31 cellular contexts compared by ENCODE assay signal in genomic region chr15:88956263-88956662, GRCh38.
"Had no signal": no experiment of that assay in that cellular context is flagged by ENCODE, and none has a peak within 500 bp of the region (broad histone marks: within the 10 kb centered on the region; RNA-seq: fewer than 3 reads in every experiment).

No MANE protein-coding gene starts in this region.

- H3K27ac ChIP-seq: brain microvascular endothelial cell, dorsolateral prefrontal cortex, esophagus muscularis mucosa, foreskin keratinocyte, gastrocnemius medialis, heart left ventricle had no signal

- H3K4me1 ChIP-seq: foreskin keratinocyte had no signal

- FAIRE-seq: astrocyte, bronchial epithelial cell had no signal

- H3K4me1 Mint-ChIP-seq: activated CD4-positive, alpha-beta memory T cell treated with anti-CD3 and anti-CD28 coated beads, Interleukin-2, amount 10 ng/mL, durations not matched to agents 7 days and 5 days; activated CD4-positive, alpha-beta T cell treated with anti-CD3 and anti-CD28 coated beads, Interleukin-2, amount 10 ng/mL, durations not matched to agents 7 days and 5 days; activated T-helper 17 cell treated with anti-CD3 and anti-CD28 coated beads, Interleukin-2, amount 50 U/mL, for 72 hours; central memory CD8-positive, alpha-beta T cell had no signal

- H3K36me3 Mint-ChIP-seq: activated naive CD8-positive, alpha-beta T cell had no signal

- H3K4me3 ChIP-seq: coronary artery, dorsolateral prefrontal cortex, esophagus muscularis mucosa, gastrocnemius medialis, heart left ventricle had no signal

- H3K27ac Mint-ChIP-seq: activated CD4-positive, alpha-beta memory T cell treated with anti-CD3 and anti-CD28 coated beads, Interleukin-2, amount 10 ng/mL, durations not matched to agents 7 days and 5 days; activated CD4-positive, alpha-beta T cell treated with anti-CD3 and anti-CD28 coated beads, Interleukin-2, amount 10 ng/mL, durations not matched to agents 7 days and 5 days; activated naive CD8-positive, alpha-beta T cell; activated T-helper 17 cell treated with anti-CD3 and anti-CD28 coated beads, Interleukin-2, amount 50 U/mL, for 72 hours; dendritic cell treated with granulocyte-macrophage colony-stimulating factor and Interleukin-4, amounts not matched to agents 40 ng/mL and 50 ng/mL, for 4 days; effector memory CD8-positive, alpha-beta T cell had no signal

- H3K9me3 Mint-ChIP-seq: activated CD4-positive, alpha-beta memory T cell treated with anti-CD3 and anti-CD28 coated beads, Interleukin-2, amount 10 ng/mL, durations not matched to agents 7 days and 5 days; activated CD4-positive, alpha-beta T cell treated with anti-CD3 and anti-CD28 coated beads, Interleukin-2, amount 10 ng/mL, durations not matched to agents 7 days and 5 days; activated T-cell treated with anti-CD3 and anti-CD28 coated beads, Interleukin-2, amount 50 U/mL, for 4 hours; activated T-helper 17 cell treated with anti-CD3 and anti-CD28 coated beads, Interleukin-2, amount 50 U/mL, for 72 hours; central memory CD8-positive, alpha-beta T cell; dendritic cell treated with granulocyte-macrophage colony-stimulating factor and Interleukin-4, amounts not matched to agents 40 ng/mL and 50 ng/mL, for 4 days; effector memory CD8-positive, alpha-beta T cell had no signal

- H3K36me3 ChIP-seq: brain microvascular endothelial cell, esophagus muscularis mucosa, gastrocnemius medialis, heart left ventricle had no signal

- DNase-seq: activated CD4-positive, alpha-beta memory T cell treated with anti-CD3 and anti-CD28 coated beads, Interleukin-2, amount 10 ng/mL, durations not matched to agents 7 days and 5 days; activated CD4-positive, alpha-beta T cell treated with anti-CD3 and anti-CD28 coated beads for 4 hours; activated CD4-positive, alpha-beta T cell treated with anti-CD3 and anti-CD28 coated beads, Interleukin-2, amount 10 ng/mL, durations not matched to agents 7 days and 5 days; activated CD4-positive, alpha-beta T cell treated with anti-CD3 and anti-CD28 coated beads, Interleukin-2, amount 50 U/mL, for 4 hours; activated CD4-positive, CD25-positive, alpha-beta regulatory T cell; activated CD4-positive, CD25-positive, alpha-beta regulatory T cell treated with anti-CD3 and anti-CD28 coated beads, Interleukin-2, amount 50 U/mL, for 72 hours; activated effector memory CD4-positive, alpha-beta T cell treated with Interleukin-2 at 50 U/mL for 16 hours; activated gamma-delta T cell treated with Interleukin-2 at 50 U/mL for 16 hours; activated naive CD4-positive, alpha-beta T cell treated with anti-CD3 and anti-CD28 coated beads, Interleukin-2, amount 50 U/mL, for 16 hours; activated naive CD4-positive, alpha-beta T cell treated with Interleukin-2 at 50 U/mL for 16 hours; activated T-cell treated with anti-CD3 and anti-CD28 coated beads, Interleukin-2, amount 50 U/mL, for 4 hours; amniotic stem cell; anterior cingulate cortex; brain microvascular endothelial cell; dorsolateral prefrontal cortex; effector CD4-positive, alpha-beta T cell; effector memory CD8-positive, alpha-beta T cell; erythroblast; foreskin keratinocyte; gastrocnemius medialis; glutamatergic neuron; heart left ventricle; T-helper 2 cell had no signal

- H3K27me3 ChIP-seq: brain microvascular endothelial cell, esophagus muscularis mucosa, foreskin keratinocyte, gastrocnemius medialis, heart left ventricle had no signal

- H3K9me3 ChIP-seq: esophagus muscularis mucosa, gastrocnemius medialis, heart left ventricle had no signal

- ATAC-seq: activated T-cell treated with anti-CD3 and anti-CD28 coated beads, Interleukin-2, amount 50 U/mL, for 4 hours; activated T-helper 17 cell treated with anti-CD3 and anti-CD28 coated beads, Interleukin-2, amount 50 U/mL, for 72 hours; effector memory CD8-positive, alpha-beta T cell; foreskin keratinocyte; gastrocnemius medialis; heart left ventricle had no signal

- H3K4me3 Mint-ChIP-seq: activated CD4-positive, alpha-beta memory T cell treated with anti-CD3 and anti-CD28 coated beads, Interleukin-2, amount 10 ng/mL, durations not matched to agents 7 days and 5 days; activated CD4-positive, alpha-beta T cell treated with anti-CD3 and anti-CD28 coated beads, Interleukin-2, amount 10 ng/mL, durations not matched to agents 7 days and 5 days; activated naive CD8-positive, alpha-beta T cell; activated T-cell treated with anti-CD3 and anti-CD28 coated beads, Interleukin-2, amount 50 U/mL, for 4 hours; activated T-helper 17 cell treated with anti-CD3 and anti-CD28 coated beads, Interleukin-2, amount 50 U/mL, for 72 hours; central memory CD8-positive, alpha-beta T cell; dendritic cell treated with granulocyte-macrophage colony-stimulating factor and Interleukin-4, amounts not matched to agents 40 ng/mL and 50 ng/mL, for 4 days; effector memory CD8-positive, alpha-beta T cell had no signal
